In the genomic region with DNA sequence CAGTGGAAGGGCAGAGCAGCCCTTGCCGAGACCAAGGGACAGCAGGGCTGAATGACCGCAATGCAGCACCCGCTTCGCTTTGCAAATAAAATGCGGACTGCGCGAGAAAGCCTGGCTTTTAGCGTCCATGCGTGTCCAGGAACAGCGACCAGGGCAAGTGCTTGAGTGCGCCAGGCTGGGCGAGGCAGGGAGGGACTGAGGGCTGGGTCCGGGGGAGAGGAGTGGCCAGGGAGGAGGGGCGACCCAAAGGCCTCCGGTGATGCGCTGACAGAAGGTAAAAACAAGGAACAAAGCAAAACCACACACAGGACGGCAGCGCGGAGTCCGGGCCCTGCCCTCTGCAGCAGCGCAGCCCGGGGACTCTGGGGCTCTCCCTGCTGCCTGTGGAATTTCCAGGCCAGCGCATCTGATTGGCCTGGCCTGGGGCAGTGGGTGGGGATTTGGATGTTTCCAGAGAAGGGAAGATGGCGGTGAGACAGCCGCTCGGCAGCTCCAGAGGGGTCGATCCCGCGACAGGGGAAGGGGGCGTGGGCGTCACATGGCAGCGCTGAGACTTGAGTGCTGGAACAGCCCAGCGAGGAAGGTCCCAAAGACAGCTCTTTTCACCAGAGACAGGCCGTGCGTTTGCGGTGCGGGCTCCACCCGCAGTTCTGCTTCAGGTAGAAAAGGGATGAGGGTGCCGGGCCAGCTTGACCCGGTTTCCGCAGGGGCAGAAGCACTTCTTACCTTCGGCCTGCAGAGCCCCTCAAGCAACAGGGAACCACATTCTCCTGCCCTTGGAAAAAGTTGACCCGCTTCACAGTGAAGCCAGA, we compare ENCODE assay signal across 1 cellular context.
TF ChIP-seq lines count a peak whose summit lies in the region.

No MANE protein-coding gene starts in this region.

TF ChIP-seq in HCT116, 20 proteins besides CTCF, POLR2A, EP300 and RAD21 (continued from another document):
- no peak for TF ChIP-seq CEBPB (IDR thresholded peaks at IDR 0.05; ENCODE audit: low read depth)
- TF ChIP-seq EGR1 (IDR thresholded peaks at IDR 0.05; ENCODE audit: low read depth) = no peak; the same call in 1 of the 2 replicates
